Comparison of ENCODE assay signal across 11 cellular contexts in the genomic region with DNA sequence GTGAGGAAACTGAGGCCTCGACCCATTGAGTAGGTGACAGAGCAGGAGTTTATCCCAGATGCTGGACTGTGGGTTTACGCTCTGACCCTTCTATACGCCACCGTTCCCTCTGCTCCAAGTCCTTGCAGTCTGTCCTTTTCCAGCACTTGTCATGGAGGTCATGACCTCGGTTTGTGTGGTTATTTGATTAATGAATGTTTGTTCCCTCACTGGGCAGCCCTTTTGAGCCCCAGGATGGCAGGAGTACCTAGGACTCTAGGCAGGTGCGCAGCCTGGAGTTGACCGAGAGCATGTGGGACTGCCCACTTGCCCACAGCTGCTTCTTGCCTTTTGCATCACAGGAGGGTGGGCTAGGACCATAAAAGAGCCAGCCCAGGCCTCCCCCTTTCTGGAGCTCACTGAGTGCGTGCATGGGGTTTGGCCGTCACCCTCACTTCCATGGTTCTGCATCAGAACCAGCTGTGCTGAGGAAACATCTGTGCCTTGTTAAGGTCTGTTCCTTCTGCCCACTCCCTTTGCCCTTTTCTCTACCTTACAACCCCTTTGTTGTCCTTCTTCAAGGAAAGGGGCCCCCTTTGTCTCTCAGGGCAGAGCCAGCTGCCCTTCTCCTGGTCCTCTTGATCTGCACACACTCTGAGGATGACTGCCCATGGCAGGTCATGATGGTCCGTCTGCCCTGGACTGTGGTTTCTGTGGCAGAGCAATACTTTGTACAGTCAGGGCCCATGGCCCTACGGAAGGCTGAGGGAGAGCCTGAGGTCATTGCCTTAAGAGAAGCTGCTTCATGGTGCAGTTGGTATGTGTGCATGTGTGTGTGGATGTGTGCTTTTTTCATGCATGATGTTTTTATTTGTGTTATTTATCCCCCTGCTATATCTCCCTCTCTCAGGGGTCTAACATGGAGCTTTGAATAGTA. TPM values are rescaled to one million over a fixed set of nuclear protein-coding genes. Genes with fewer than 3 reads are reported as not detected.
DNase-seq lines count a peak whose midpoint lies in the region; ATAC-seq and TF ChIP-seq lines count a peak whose summit lies in the region.
"Had no signal": no experiment of that assay in that cellular context is flagged by ENCODE, and none has a peak within 500 bp of the region (broad histone marks: within the 10 kb centered on the region; RNA-seq: fewer than 3 reads in every experiment).

No MANE protein-coding gene starts in this region.

- no peak for TF ChIP-seq RAD21 in SK-N-SH (IDR thresholded peaks at IDR 0.05; ENCODE audit: low read length)

- no peak overlapping the region for H3K4me3 Mint-ChIP-seq in stimulated activated naive CD8-positive, alpha-beta T cell treated with anti-CD3 and anti-CD28 coated beads, Interleukin-15, Interleukin-2, amounts not matched to agents 100 ng/mL and 50 ng/mL, for 24 hours
- H3K4me3 Mint-ChIP-seq in nephron progenitor cell = no peak overlapping the region

- H3K9me2 ChIP-seq in SK-N-SH = no peaks in the 10 kb centered on the region

- H3K4me1 Mint-ChIP-seq in stimulated activated naive CD8-positive, alpha-beta T cell treated with anti-CD3 and anti-CD28 coated beads, Interleukin-15, Interleukin-2, amounts not matched to agents 100 ng/mL and 50 ng/mL, for 24 hours (ENCODE audit: low read depth) = peaks cover 75% of the 10 kb centered on the region
- peaks cover 36% of the 10 kb centered on the region for H3K4me1 Mint-ChIP-seq in nephron progenitor cell

- H3K27me3 ChIP-seq in SK-N-SH (ENCODE audit: insufficient read depth) = no peaks in the 10 kb centered on the region
- no peaks in the 10 kb centered on the region for H3K27me3 ChIP-seq in right lobe of liver
- H3K27me3 ChIP-seq: BE2C had no signal

- no peak for ATAC-seq in stimulated activated naive CD8-positive, alpha-beta T cell treated with anti-CD3 and anti-CD28 coated beads, Interleukin-15, Interleukin-2, amounts not matched to agents 100 U/mL and 50 U/mL, for 24 hours
- peak; percentile 82 to 90 (median 86) for ATAC-seq in right lobe of liver

- peaks cover 15% of the 10 kb centered on the region; the same call in 1 of the 2 replicates for H3K79me2 ChIP-seq in SK-N-SH (ENCODE audit: insufficient read depth)

- POLR2A ChIA-PET in SK-N-SH (lab: Yijun Ruan, JAX) = no interaction called here

- H3K27ac Mint-ChIP-seq in stimulated activated naive CD8-positive, alpha-beta T cell treated with anti-CD3 and anti-CD28 coated beads, Interleukin-15, Interleukin-2, amounts not matched to agents 100 ng/mL and 50 ng/mL, for 24 hours = peak overlapping the region; percentile 54
- H3K27ac Mint-ChIP-seq in nephron progenitor cell = no peak overlapping the region

- no peaks in the 10 kb centered on the region for H4K20me1 ChIP-seq in SK-N-SH (ENCODE audit: insufficient read depth)

- 90% methylated on average over 10 of the region's 11 CpGs for WGBS in SK-N-SH (ENCODE audit: low lambda C conversion rate)
- WGBS in right lobe of liver (ENCODE audit: insufficient coverage, low coverage, low lambda C conversion rate, missing lambda C conversion rate) = 46% methylated on average over 11 of the region's 11 CpGs

- no peaks in the 10 kb centered on the region for H3K9me3 ChIP-seq in SK-N-SH
- H3K9me3 ChIP-seq in right lobe of liver = no peaks in the 10 kb centered on the region
- H3K9me3 ChIP-seq: BE2C had no signal

- H3F3A ChIP-seq in SK-N-SH (replicated peaks; ENCODE audit: insufficient read depth) = no peaks in the 10 kb centered on the region

- peaks cover 31% of the 10 kb centered on the region for H3K36me3 Mint-ChIP-seq in stimulated activated naive CD8-positive, alpha-beta T cell treated with anti-CD3 and anti-CD28 coated beads, Interleukin-15, Interleukin-2, amounts not matched to agents 100 ng/mL and 50 ng/mL, for 24 hours (ENCODE audit: low read depth)
- H3K36me3 Mint-ChIP-seq in nephron progenitor cell (ENCODE audit: low read depth) = no peaks in the 10 kb centered on the region

- CTCF ChIA-PET in SK-N-SH (lab: Yijun Ruan, JAX) = interaction anchor here (0.9 to 6.1 kb wide), 10 partner anchors 10 to 106 kb away, joined by 3 to 46 read pairs (median 4); no protein-coding TSS in a partner anchor

- H3K27me3 Mint-ChIP-seq in stimulated activated naive CD8-positive, alpha-beta T cell treated with anti-CD3 and anti-CD28 coated beads, Interleukin-15, Interleukin-2, amounts not matched to agents 100 ng/mL and 50 ng/mL, for 24 hours = no peaks in the 10 kb centered on the region
- H3K27me3 Mint-ChIP-seq in nephron progenitor cell (ENCODE audit: low read depth, poor library complexity) = no peaks in the 10 kb centered on the region

- intact Hi-C loops in right lobe of liver (cut with DNase I) = no loop called here

- TF ChIP-seq CTCF in SK-N-SH (IDR thresholded peaks at IDR 0.05) (no peak), right lobe of liver (IDR thresholded peaks at IDR 0.05) (no peak), nephron progenitor cell (IDR thresholded peaks at IDR 0.05) (no peak)

- H3K9ac ChIP-seq in SK-N-SH = no peak overlapping the region

- H3K9me3 Mint-ChIP-seq in stimulated activated naive CD8-positive, alpha-beta T cell treated with anti-CD3 and anti-CD28 coated beads, Interleukin-15, Interleukin-2, amounts not matched to agents 100 ng/mL and 50 ng/mL, for 24 hours = no peaks in the 10 kb centered on the region
- no peaks in the 10 kb centered on the region for H3K9me3 Mint-ChIP-seq in nephron progenitor cell

- no peak overlapping the region for H3K4me2 ChIP-seq in SK-N-SH

- H3K4me3 ChIP-seq in SK-N-SH (ENCODE audit: low read depth in 2 of 2, low read length in 1 of 2) (no peak overlapping the region), right lobe of liver (no peak overlapping the region)
- H3K4me3 ChIP-seq: skin epidermis had no signal

- no peak for DNase-seq in stimulated activated naive CD8-positive, alpha-beta T cell treated with anti-CD3 and anti-CD28 coated beads, Interleukin-15, Interleukin-2, amounts not matched to agents 100 U/mL and 50 U/mL, for 24 hours
- no peak for DNase-seq in SK-N-SH
- DNase-seq in right lobe of liver = peak in 2 of 3 donors; percentile 66 to 73
- no peak for DNase-seq in ureter (ENCODE audit: low spot score)
- no peak for DNase-seq in NCI-H526 treated with DMSO at 0.1 percent for 48 hours (lab: John Stamatoyannopoulos, UW)
- no peak for DNase-seq in nephron progenitor cell
- DNase-seq in DMS 273 (lab: John Stamatoyannopoulos, UW; ENCODE audit: unreplicated experiment) = no peak
- DNase-seq: BE2C, NCI-H187 had no signal

- H3K36me3 ChIP-seq in SK-N-SH (replicated peaks in 1 of 2; ENCODE audit: control insufficient read depth in 1 of 2, insufficient read depth in 2 of 2, low read length in 1 of 2) (no peaks in the 10 kb centered on the region), right lobe of liver (peaks cover 0 to 5% (median 0%) of the 10 kb centered on the region in 4 donors)
- H3K36me3 ChIP-seq: BE2C had no signal

- TF ChIP-seq EP300 in SK-N-SH (IDR thresholded peaks at IDR 0.05; ENCODE audit: borderline replicate concordance in 1 of 2, low read depth in 1 of 2, low read length in 1 of 2) = no peak

- H3K4me1 ChIP-seq in SK-N-SH (ENCODE audit: control insufficient read depth in 1 of 2, insufficient read depth in 2 of 2, low read depth in 1 of 2, low read length in 1 of 2) (peaks cover 6 to 31% of the 10 kb centered on the region in 2 experiments; a peak in 3 of 4 replicates), right lobe of liver (peaks cover 0 to 61% (median 24%) of the 10 kb centered on the region in 4 donors)
- H3K4me1 ChIP-seq: BE2C had no signal

- H3K27ac ChIP-seq in SK-N-SH (ENCODE audit: low read depth in 2 of 2, low read length in 1 of 2) (peak overlapping the region; percentile 16 to 52; a peak in 3 of 4 replicates), right lobe of liver (peak overlapping the region in 1 of 3 donors; percentile 10)

- H2AFZ ChIP-seq in SK-N-SH (ENCODE audit: low read depth) = no peak overlapping the region

- no peak for TF ChIP-seq POLR2A in right lobe of liver (IDR thresholded peaks at IDR 0.05)

TF ChIP-seq in SK-N-SH, 30 proteins besides CTCF, POLR2A, EP300 and RAD21:
- no peak for TF ChIP-seq FOXJ3 (CRISPR knock-in tag; IDR thresholded peaks at IDR 0.05)
- no peak for TF ChIP-seq YY1 (IDR thresholded peaks at IDR 0.05; ENCODE audit: low read depth)
- TF ChIP-seq ELF1 (IDR thresholded peaks at IDR 0.05) = no peak
- TF ChIP-seq NFIC (IDR thresholded peaks at IDR 0.05; ENCODE audit: borderline replicate concordance) = no peak

RNA-seq across cellular contexts. Expression of a gene that starts 38.2 kb away (rescaled TPM):
- polyA plus RNA-seq in SK-N-SH (2012; rRNA removed) = 6.5 and 8.2 TPM in 2 replicates
- 7.0 and 7.3 TPM in 2 replicates for polyA plus RNA-seq in SK-N-SH (2012; cell fraction: cytosol; rRNA removed)
- polyA plus RNA-seq in SK-N-SH (2012; cell fraction: nucleus; rRNA removed) = 12.0 and 14.1 TPM in 2 replicates
- total RNA-seq in right lobe of liver (10 to 100 TPM in 5 of 6 experiments, 1 to 10 TPM in 1; 9.9 to 38.0 (median 12.9) TPM), ureter (28.4 TPM)

Comparison
In these comparisons a context has a peak if more than half of its experiments do, and no peak if none do; other contexts are left out.
1. DNase-seq: peak in right lobe of liver (2 of 3); none in stimulated activated naive CD8-positive, alpha-beta T cell treated with anti-CD3 and anti-CD28 coated beads, Interleukin-15, Interleukin-2, amounts not matched to agents 100 U/mL and 50 U/mL, for 24 hours (single experiment), SK-N-SH (single experiment), ureter (single experiment), NCI-H526 treated with DMSO at 0.1 percent for 48 hours (single experiment), nephron progenitor cell (single experiment) and DMS 273 (single experiment).